1 cellular context compared by ENCODE assay signal in genomic region chr11:77775941-77776340, GRCh38.
TF ChIP-seq lines count a peak whose summit lies in the region.

No MANE protein-coding gene starts in this region.

TF ChIP-seq in WTC11, 78 proteins besides CTCF, POLR2A, EP300 and RAD21:
- TF ChIP-seq FOXP1 (CRISPR knock-in tag; IDR thresholded peaks at IDR 0.05; ENCODE audit: borderline replicate concordance) (no peak), PREB (CRISPR knock-in tag; IDR thresholded peaks at IDR 0.05; ENCODE audit: borderline replicate concordance) (no peak), ATF3 (CRISPR knock-in tag; conservative IDR thresholded peaks at IDR 0.05) (no peak), RELA (CRISPR knock-in tag; IDR thresholded peaks at IDR 0.05; ENCODE audit: borderline replicate concordance) (no peak), ZNF425 (CRISPR knock-in tag; conservative IDR thresholded peaks at IDR 0.05) (no peak)
